Comparison of ENCODE assay signal across 13 cellular contexts in genomic region chr12:132717011-132717410, GRCh38. TPM values are rescaled to one million over a fixed set of nuclear protein-coding genes. Genes with fewer than 3 reads are reported as not detected.
A peak's percentile ranks its signal among the peaks of the same experiment; 100 is the strongest.
DNase-seq lines count a peak whose midpoint lies in the region; ATAC-seq and TF ChIP-seq lines count a peak whose summit lies in the region.
"Had no signal": no experiment of that assay in that cellular context is flagged by ENCODE, and none has a peak within 500 bp of the region (broad histone marks: within the 10 kb centered on the region; RNA-seq: fewer than 3 reads in every experiment).

No MANE protein-coding gene starts in this region.

- no peak overlapping the region for H4K91ac ChIP-seq in neuronal stem cell (ENCODE audit: low read depth, low read length, poor library complexity)

- POLR2A ChIA-PET in HEK293 (lab: Yijun Ruan, JAX), result no interaction called here

- DNase-seq in Right ventricle myocardium superior (peak; percentile 36), heart right ventricle (no peak), neuronal stem cell (ENCODE audit: low spot score) (no peak), breast epithelium (ENCODE audit: low spot score in 2 of 2) (no peak)
- DNase-seq in activated CD8-positive, alpha-beta memory T cell treated with anti-CD3 and anti-CD28 coated beads for 24 hours, result no peak
- DNase-seq: BE2C, DMS79, GOT3, HCEC 1CT had no signal

- H3K4me1 ChIP-seq in heart right ventricle (peaks cover 0 to 10% (median 3%) of the 10 kb centered on the region in 9 donors), BLaER1 (peaks cover 47% of the 10 kb centered on the region), HEK293 (ENCODE audit: control insufficient read depth, insufficient read depth, low read length) (no peaks in the 10 kb centered on the region), neuronal stem cell (ENCODE audit: control insufficient read depth in 2 of 2, insufficient read depth in 1 of 2, low read depth in 1 of 2, low read length in 2 of 2) (no peaks in the 10 kb centered on the region), breast epithelium (peaks cover 0 to 1% of the 10 kb centered on the region in 2 donors)
- H3K4me1 ChIP-seq: BE2C had no signal

- CTCF ChIA-PET in HEK293 (lab: Yijun Ruan, JAX), result no interaction called here

- H2BK15ac ChIP-seq in neuronal stem cell (ENCODE audit: low read length), result no peak overlapping the region

- H4K20me1 ChIP-seq in BLaER1, result peaks cover 97% of the 10 kb centered on the region

- no peak for TF ChIP-seq POLR2A in breast epithelium (IDR thresholded peaks at IDR 0.05)

- H3K14ac ChIP-seq in neuronal stem cell (ENCODE audit: low read length), result no peak overlapping the region

- WGBS in heart right ventricle, 2 donors, result 87 to 89% methylated on average over 17 of the region's 17 CpGs
- WGBS in neuronal stem cell (ENCODE audit: extremely low coverage in 2 of 2, insufficient read length in 2 of 2, insufficient replicate concordance in 1 of 2), 2 donors, result 100% methylated on average over 4 of the region's 17 CpGs; no CpG with 5 or more reads in 1 of the 2 donors

- no peak for ATAC-seq in Right ventricle myocardium superior (ENCODE audit: poor library complexity)
- ATAC-seq in heart right ventricle, result no peak
- ATAC-seq in HG02852 (IDR thresholded peaks at IDR 0.05; ENCODE audit: unreplicated experiment), result no peak

- peak overlapping the region; percentile 73 for H3K23ac ChIP-seq in neuronal stem cell (ENCODE audit: low read depth, low read length, poor library complexity)

- H2AK5ac ChIP-seq in neuronal stem cell (ENCODE audit: low read depth, low read length), result no peak overlapping the region

- H3K18ac ChIP-seq in neuronal stem cell (ENCODE audit: low read length), result no peak overlapping the region

- H3K36me3 ChIP-seq in heart right ventricle (peaks cover 0 to 81% (median 25%) of the 10 kb centered on the region in 9 donors), BLaER1 (peaks cover 90% of the 10 kb centered on the region), HEK293 (ENCODE audit: control insufficient read depth in 2 of 2, insufficient read depth in 1 of 2, low read length in 2 of 2) (peaks cover 23 to 79% of the 10 kb centered on the region in 2 experiments; a peak in 2 of 3 replicates), neuronal stem cell (replicated peaks in 1 of 2; ENCODE audit: control insufficient read depth in 2 of 2, insufficient read depth in 2 of 2, low read length in 2 of 2) (peaks cover 37 to 76% of the 10 kb centered on the region in 2 donors), breast epithelium (no peaks in the 10 kb centered on the region)

- H3K4me2 ChIP-seq in BLaER1 (peak overlapping the region; percentile 68), neuronal stem cell (ENCODE audit: insufficient read depth, low read length, poor library complexity, severe bottlenecking) (no peak overlapping the region)
- H3K4me2 ChIP-seq: KMS-11 had no signal

- intact Hi-C loops in Right ventricle myocardium superior (cut with DNase I), result no loop called here
- intact Hi-C loops in heart right ventricle (cut with DNase I), result no loop called here
- intact Hi-C loops in breast epithelium (cut with DNase I; ENCODE audit: low total_unique reads), result no loop called here

- no peak overlapping the region for H2AFZ ChIP-seq in neuronal stem cell (ENCODE audit: low read length)

- no peaks in the 10 kb centered on the region for H3K27me3 ChIP-seq in heart right ventricle
- no peaks in the 10 kb centered on the region for H3K27me3 ChIP-seq in BLaER1
- H3K27me3 ChIP-seq in neuronal stem cell (ENCODE audit: control insufficient read depth in 3 of 3, insufficient read depth in 3 of 3, low read depth in 1 of 3, low read length in 3 of 3), result no peaks in the 10 kb centered on the region
- H3K27me3 ChIP-seq in breast epithelium, result no peaks in the 10 kb centered on the region
- H3K27me3 ChIP-seq: BE2C had no signal

- H3K9ac ChIP-seq in BLaER1 (no peak overlapping the region), neuronal stem cell (ENCODE audit: low read depth, low read length, poor library complexity) (no peak overlapping the region)
- H3K9ac ChIP-seq: KMS-11 had no signal

- no peak overlapping the region for H3K27ac ChIP-seq in heart right ventricle
- no peak overlapping the region for H3K27ac ChIP-seq in BLaER1
- H3K27ac ChIP-seq in HEK293 (ENCODE audit: extremely low read depth, low read depth, low read length), result no peak overlapping the region
- H3K27ac ChIP-seq in neuronal stem cell (replicated peaks; ENCODE audit: low read length), result no peak overlapping the region
- no peak overlapping the region for H3K27ac ChIP-seq in breast epithelium
- H3K27ac ChIP-seq: KMS-11 had no signal

- H3K4me3 ChIP-seq in heart right ventricle (no peak overlapping the region), BLaER1 (no peak overlapping the region), HEK293 (ENCODE audit: low read depth, low read length) (no peak overlapping the region), neuronal stem cell (ENCODE audit: low read length in 2 of 2) (no peak overlapping the region), breast epithelium (no peak overlapping the region)

- TF ChIP-seq CTCF in heart right ventricle (IDR thresholded peaks at IDR 0.05), result no peak
- TF ChIP-seq CTCF in HEK293 (tag by site-specific recombination; IDR thresholded peaks at IDR 0.05), result no peak
- no peak for TF ChIP-seq CTCF in breast epithelium (IDR thresholded peaks at IDR 0.05)

- H2BK120ac ChIP-seq in neuronal stem cell (ENCODE audit: low read depth, low read length), result no peak overlapping the region

- H2BK5ac ChIP-seq in neuronal stem cell (ENCODE audit: low read length), result no peak overlapping the region

- H2BK12ac ChIP-seq in neuronal stem cell (ENCODE audit: low read length), result no peak overlapping the region

- no peaks in the 10 kb centered on the region for H3K9me3 ChIP-seq in heart right ventricle
- H3K9me3 ChIP-seq in BLaER1, result no peaks in the 10 kb centered on the region
- no peaks in the 10 kb centered on the region for H3K9me3 ChIP-seq in HEK293 (ENCODE audit: control insufficient read depth, insufficient read depth, low read depth, low read length)
- H3K9me3 ChIP-seq in neuronal stem cell (replicated peaks in 1 of 2; ENCODE audit: control insufficient read depth in 2 of 2, insufficient read depth in 1 of 2, low read depth in 1 of 2, low read length in 2 of 2), result peaks cover 0 to 2% of the 10 kb centered on the region in 2 donors
- H3K9me3 ChIP-seq in breast epithelium, result no peaks in the 10 kb centered on the region
- H3K9me3 ChIP-seq: BE2C had no signal

- no peak overlapping the region for H4K8ac ChIP-seq in neuronal stem cell (ENCODE audit: low read depth, low read length)

- H3K79me1 ChIP-seq in neuronal stem cell (ENCODE audit: low read depth, low read length), result peaks cover 16% of the 10 kb centered on the region

- H3K4ac ChIP-seq in neuronal stem cell (ENCODE audit: low read length), result no peak overlapping the region

TF ChIP-seq in HEK293, 187 proteins besides CTCF, POLR2A, EP300 and RAD21 (continues in another document):
- TF ChIP-seq ZNF580 (tag by site-specific recombination; IDR thresholded peaks at IDR 0.05) (no peak), GLI2 (tag by site-specific recombination; IDR thresholded peaks at IDR 0.05; ENCODE audit: borderline replicate concordance, low read depth) (no peak), ZNF654 (tag by site-specific recombination; IDR thresholded peaks at IDR 0.05; ENCODE audit: low read depth) (no peak), ZNF585B (tag by site-specific recombination; IDR thresholded peaks at IDR 0.05) (no peak), SP3 (tag by site-specific recombination; IDR thresholded peaks at IDR 0.05) (no peak), KLF7 (tag by site-specific recombination; IDR thresholded peaks at IDR 0.05; ENCODE audit: borderline replicate concordance) (no peak)

RNA-seq across cellular contexts. Expression of gene PGAM5, which starts 6.4 kb away (rescaled TPM):
- total RNA-seq in Right ventricle myocardium superior, result 32.6 TPM
- total RNA-seq in heart right ventricle, result 10 to 100 TPM; 22.7 to 37.6 (median 31.7) TPM
- 10 to 100 TPM; 17.5 to 24.9 TPM for polyA plus RNA-seq in heart right ventricle
- polyA plus RNA-seq in neuronal stem cell (2013, experiment 1 of 2), result 33.9 TPM
- polyA plus RNA-seq in neuronal stem cell (2013, experiment 2 of 2), result 34.5 TPM
- total RNA-seq in breast epithelium, result 10 to 100 TPM; 20.2 to 38.0 (median 22.8) TPM

RNA-seq across cellular contexts. Expression of gene PXMP2, which starts 29.6 kb away (rescaled TPM):
- total RNA-seq in Right ventricle myocardium superior (54.9 TPM), heart right ventricle (10 to 100 TPM; 29.0 to 75.6 (median 46.7) TPM), breast epithelium (10 to 100 TPM; 29.0 to 50.9 (median 31.8) TPM)
- 10 to 100 TPM; 17.7 to 62.4 TPM for polyA plus RNA-seq in heart right ventricle
- 19.8 TPM for polyA plus RNA-seq in neuronal stem cell (2013, experiment 1 of 2)
- polyA plus RNA-seq in neuronal stem cell (2013, experiment 2 of 2), result 22.6 TPM

RNA-seq across cellular contexts. Expression of gene POLE, which starts 29.9 kb away (rescaled TPM):
- total RNA-seq in Right ventricle myocardium superior, result 10.3 TPM
- 10 to 100 TPM in 4 of 10 donors, 1 to 10 TPM in 6; 6.8 to 22.8 (median 8.8) TPM for total RNA-seq in heart right ventricle
- 10 to 100 TPM; 11.2 to 25.8 TPM for polyA plus RNA-seq in heart right ventricle
- polyA plus RNA-seq in neuronal stem cell (2013, experiment 1 of 2), result 34.0 TPM
- 33.7 TPM for polyA plus RNA-seq in neuronal stem cell (2013, experiment 2 of 2)
- 10 to 100 TPM; 36.5 to 51.5 (median 43.5) TPM for total RNA-seq in breast epithelium

RNA-seq across cellular contexts. Expression of gene ANKLE2, which starts 44.6 kb away (rescaled TPM):
- 25.6 TPM for total RNA-seq in Right ventricle myocardium superior
- 10 to 100 TPM; 23.5 to 39.4 (median 30.5) TPM for total RNA-seq in heart right ventricle
- polyA plus RNA-seq in heart right ventricle, result 10 to 100 TPM; 17.4 to 23.1 TPM
- 34.7 TPM for polyA plus RNA-seq in neuronal stem cell (2013, experiment 1 of 2)
- 30.8 TPM for polyA plus RNA-seq in neuronal stem cell (2013, experiment 2 of 2)
- 10 to 100 TPM; 64.2 to 75.4 (median 73.5) TPM for total RNA-seq in breast epithelium
